In the genomic region with DNA sequence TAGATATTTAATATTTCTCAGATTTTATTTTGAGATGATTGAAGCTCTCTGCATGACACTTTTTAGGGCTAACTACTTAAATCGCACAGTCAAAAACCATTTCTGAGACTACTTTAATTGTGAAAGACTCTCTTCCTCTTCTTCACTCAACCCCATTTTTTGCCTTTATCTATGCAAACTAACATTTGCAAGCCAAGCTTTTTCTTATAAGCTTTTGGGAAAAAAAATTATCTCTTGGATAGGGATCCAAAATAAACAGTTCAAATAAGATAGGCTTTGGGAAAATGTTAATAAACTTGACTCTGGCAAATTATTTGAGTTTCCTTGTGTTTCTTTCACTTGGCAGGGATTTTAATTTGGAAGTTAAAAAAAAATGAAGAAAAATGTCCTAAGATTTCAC, we compare ENCODE assay signal across 20 cellular contexts. TPM values are rescaled to one million over a fixed set of nuclear protein-coding genes. Genes with fewer than 3 reads are reported as not detected.
DNase-seq lines count a peak whose midpoint lies in the region; ATAC-seq and TF ChIP-seq lines count a peak whose summit lies in the region.
"Had no signal": no experiment of that assay in that cellular context is flagged by ENCODE, and none has a peak within 500 bp of the region (broad histone marks: within the 10 kb centered on the region; RNA-seq: fewer than 3 reads in every experiment).

No MANE protein-coding gene starts in this region.

- 50% methylated on average over 1 of the region's 1 CpG for WGBS in smooth muscle cell (ENCODE audit: low lambda C conversion rate)

- intact Hi-C loops in Right ventricle myocardium superior (cut with DNase I), result no loop called here
- intact Hi-C loops in cardiac septum (cut with DNase I), result no loop called here
- intact Hi-C loops in left ventricle myocardium superior (cut with micrococcal nuclease), result no loop called here

- peaks cover 27% of the 10 kb centered on the region for H3K4me1 ChIP-seq in smooth muscle cell (ENCODE audit: low read depth)

- ATAC-seq in Right ventricle myocardium superior (ENCODE audit: poor library complexity) (peak; percentile 60), left ventricle myocardium superior (peak; percentile 65), HG03159 (IDR thresholded peaks at IDR 0.05; ENCODE audit: unreplicated experiment) (no peak)
- ATAC-seq: HCT116 had no signal

- H3K4me3 ChIP-seq in smooth muscle cell, result peak overlapping the region; percentile 0
- H3K4me3 ChIP-seq in MG63, result no peak overlapping the region
- H3K4me3 ChIP-seq: PC-9 had no signal

- no peak overlapping the region for H2AFZ ChIP-seq in smooth muscle cell (ENCODE audit: low read depth)
- H2AFZ ChIP-seq: PC-9 had no signal

- H3K9me3 ChIP-seq in smooth muscle cell (replicated peaks; ENCODE audit: low read depth) (no peaks in the 10 kb centered on the region), MG63 (no peaks in the 10 kb centered on the region)

- H3K36me3 ChIP-seq in smooth muscle cell (ENCODE audit: low read depth), result no peaks in the 10 kb centered on the region
- H3K36me3 ChIP-seq in MG63, result no peaks in the 10 kb centered on the region

- peak overlapping the region; percentile 55 for H3K9ac ChIP-seq in smooth muscle cell (ENCODE audit: low read depth)

- no peaks in the 10 kb centered on the region for H4K20me1 ChIP-seq in smooth muscle cell (ENCODE audit: low read depth)

- no peak for TF ChIP-seq CTCF in smooth muscle cell (IDR thresholded peaks at IDR 0.05; ENCODE audit: borderline replicate concordance, insufficient read depth, poor library complexity, severe bottlenecking)

- peaks cover 11% of the 10 kb centered on the region for H3F3A ChIP-seq in smooth muscle cell (ENCODE audit: low read depth)

- no peak for DNase-seq in Right ventricle myocardium superior
- DNase-seq in cardiac septum (ENCODE audit: low spot score), result no peak
- no peak for DNase-seq in left ventricle myocardium superior
- no peak for DNase-seq in smooth muscle cell (lab: John Stamatoyannopoulos, UW; ENCODE audit: unreplicated experiment)
- no peak for DNase-seq in MG63
- DNase-seq in hypothalamus (lab: John Stamatoyannopoulos, UW), result no peak
- DNase-seq: Calu3, DMS79 treated with DMSO at 0.1 percent for 48 hours, GF-D8, IMR-90, KG1, MM.1S, NCI-H1694, NCI-H2029 treated with DMSO at 0.1 percent for 48 hours, NCI-H2227 treated with DMSO at 0.1 percent for 48 hours, NCI-H526 treated with DMSO at 0.1 percent for 48 hours, PC-9, SHP77 had no signal

- H3K79me2 ChIP-seq in smooth muscle cell (ENCODE audit: low read depth), result peaks cover 31% of the 10 kb centered on the region

- H3K27me3 ChIP-seq in smooth muscle cell (ENCODE audit: low read depth) (no peaks in the 10 kb centered on the region), MG63 (no peaks in the 10 kb centered on the region)

- H3K4me2 ChIP-seq in smooth muscle cell, result peak overlapping the region; percentile 69
- H3K4me2 ChIP-seq: PC-9 had no signal

- H3K27ac ChIP-seq in smooth muscle cell (ENCODE audit: low read depth), result peak overlapping the region; percentile 98
- H3K27ac ChIP-seq: PC-9 had no signal

RNA-seq across cellular contexts. Expression of a gene that starts 9.0 kb away (rescaled TPM):
- 47.0 TPM for total RNA-seq in Right ventricle myocardium superior
- 180 TPM for total RNA-seq in cardiac septum
- 51.8 TPM for total RNA-seq in left ventricle myocardium superior
- total RNA-seq in smooth muscle cell, result 10,359 and 12,824 TPM in 2 replicates
- 9,077 and 11,807 TPM in 2 replicates for polyA plus RNA-seq in smooth muscle cell
- total RNA-seq in MG63 (2014; rRNA removed; shearing (Covaris generic); ENCODE audit: low replicate concordance), result 104 and 106 TPM in 2 replicates
- total RNA-seq: Calu3, PC-9 had no signal

Comparison
In these comparisons a context has a peak if more than half of its experiments do, and no peak if none do; other contexts are left out.
1. RNA of a gene that starts 9.0 kb away (total RNA-seq): 10,359 to 12,824 TPM in smooth muscle cell; 180 TPM in cardiac septum (single experiment), 104 to 106 TPM in MG63, 51.8 TPM in left ventricle myocardium superior (single experiment) and 47.0 TPM in Right ventricle myocardium superior (single experiment); every median in the first group is over 10 times any median in the second.